In the genomic region with DNA sequence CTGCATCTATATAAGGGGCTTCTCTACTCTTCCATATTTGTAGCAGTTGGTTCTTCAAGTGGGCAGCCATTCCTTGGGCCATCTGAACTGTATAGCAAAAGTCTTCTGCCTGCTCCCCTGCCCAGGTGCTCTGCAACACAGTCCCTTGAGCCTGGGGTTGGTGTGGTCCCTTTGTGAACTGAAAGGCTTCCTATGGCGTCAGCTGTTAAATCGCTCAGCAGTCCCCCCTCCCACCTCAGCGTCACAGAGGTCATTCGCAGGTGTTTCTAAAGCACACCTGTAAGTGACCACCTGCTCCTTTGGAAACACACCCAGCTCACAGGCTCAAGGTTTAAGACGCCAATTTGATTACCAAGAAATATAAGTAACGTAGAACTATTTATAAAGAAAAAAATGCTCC, we compare ENCODE assay signal across 16 cellular contexts. TPM values are rescaled to one million over a fixed set of nuclear protein-coding genes. Genes with fewer than 3 reads are reported as not detected.
DNase-seq lines count a peak whose midpoint lies in the region; ATAC-seq and TF ChIP-seq lines count a peak whose summit lies in the region.
"Had no signal": no experiment of that assay in that cellular context is flagged by ENCODE, and none has a peak within 500 bp of the region (broad histone marks: within the 10 kb centered on the region; RNA-seq: fewer than 3 reads in every experiment).

No MANE protein-coding gene starts in this region.

- no peak for TF ChIP-seq CTCF in dorsolateral prefrontal cortex (IDR thresholded peaks at IDR 0.05 in 54 of 56, conservative IDR thresholded peaks at IDR 0.05 in 2 of 56; ENCODE audit: low read depth in 1 of 56, partially characterized antibody in 56 of 56)
- no peak for TF ChIP-seq CTCF in WERI-Rb-1 (IDR thresholded peaks at IDR 0.05; ENCODE audit: low read depth, low read length)

- H3K36me3 ChIP-seq in rectal smooth muscle tissue (ENCODE audit: control insufficient read depth, insufficient read depth, low read length) (peaks cover 5% of the 10 kb centered on the region), WERI-Rb-1 (no peaks in the 10 kb centered on the region)

- H3K9ac ChIP-seq in rectal smooth muscle tissue (ENCODE audit: low read length): peak overlapping the region; percentile 6
- H3K9ac ChIP-seq: BLaER1 had no signal

- H3K9me3 ChIP-seq in WERI-Rb-1 (ENCODE audit: severe bottlenecking): no peaks in the 10 kb centered on the region
- H3K9me3 ChIP-seq: BLaER1 had no signal

- no peak for ATAC-seq in HG02623 (IDR thresholded peaks at IDR 0.05; ENCODE audit: unreplicated experiment)
- ATAC-seq: HepG2 had no signal

- H3K27ac ChIP-seq in dorsolateral prefrontal cortex (peak overlapping the region in 36 of 59 donors; percentile 6 to 81 (median 56)), rectal smooth muscle tissue (ENCODE audit: low read depth, low read length) (no peak overlapping the region), WERI-Rb-1 (no peak overlapping the region)
- H3K27ac ChIP-seq: BLaER1 had no signal

- DNase-seq in activated CD8-positive, alpha-beta memory T cell treated with anti-CD3 and anti-CD28 coated beads, Interleukin-2, amount 50 U/mL, for 48 hours: peak; percentile 3
- no peak for DNase-seq in activated CD8-positive, alpha-beta memory T cell treated with anti-CD3 and anti-CD28 coated beads, Interleukin-2, amount 50 U/mL, for 4 hours
- DNase-seq in dorsolateral prefrontal cortex (no peak), WERI-Rb-1 (no peak), OCI-M2 (lab: John Stamatoyannopoulos, UW; ENCODE audit: unreplicated experiment) (no peak)
- DNase-seq in stimulated activated CD8-positive, alpha-beta memory T cell treated with anti-CD3 and anti-CD28 coated beads, Interleukin-4, amount 100 ng/mL, for 48 hours: no peak
- DNase-seq: 8988T; CD4-positive, alpha-beta memory T cell; DMS153; DMS79 treated with DMSO at 0.1 percent for 48 hours; GF-D8; HCEC 1CT had no signal

- H3K27me3 ChIP-seq in dorsolateral prefrontal cortex (no peaks in the 10 kb centered on the region), rectal smooth muscle tissue (ENCODE audit: control insufficient read depth, insufficient read depth, low read length) (no peaks in the 10 kb centered on the region), WERI-Rb-1 (ENCODE audit: insufficient read depth, low read depth, severe bottlenecking) (no peaks in the 10 kb centered on the region)
- H3K27me3 ChIP-seq: BLaER1 had no signal

- H3K4me3 ChIP-seq in dorsolateral prefrontal cortex (no peak overlapping the region), rectal smooth muscle tissue (ENCODE audit: low read length) (no peak overlapping the region), WERI-Rb-1 (ENCODE audit: low read depth, low read length) (no peak overlapping the region)
- H3K4me3 ChIP-seq: BLaER1 had no signal

- no peaks in the 10 kb centered on the region for H3K4me1 ChIP-seq in rectal smooth muscle tissue (ENCODE audit: control insufficient read depth, insufficient read depth, low read length)
- H3K4me1 ChIP-seq: BLaER1 had no signal

- intact Hi-C loops in dorsolateral prefrontal cortex (cut with DNase I): loop anchor here in 1 of 2 donors (10.0 kb wide), 1 partner anchor 52 kb away; no protein-coding TSS in a partner anchor

RNA-seq across cellular contexts. Expression of a gene that starts 37.0 kb away (rescaled TPM):
- total RNA-seq in dorsolateral prefrontal cortex: 10 to 100 TPM in 91 of 120 experiments, 1 to 10 TPM in 29; 2.8 to 93.4 (median 15.1) TPM
- total RNA-seq: CD4-positive, alpha-beta memory T cell had no signal

Comparison
In these comparisons a context has a peak if more than half of its experiments do, and no peak if none do; other contexts are left out.
1. H3K27ac ChIP-seq: peak in dorsolateral prefrontal cortex (36 of 59); none in rectal smooth muscle tissue (single experiment) and WERI-Rb-1 (single experiment).